Comparison of ENCODE assay signal across 8 cellular contexts in the genomic region with DNA sequence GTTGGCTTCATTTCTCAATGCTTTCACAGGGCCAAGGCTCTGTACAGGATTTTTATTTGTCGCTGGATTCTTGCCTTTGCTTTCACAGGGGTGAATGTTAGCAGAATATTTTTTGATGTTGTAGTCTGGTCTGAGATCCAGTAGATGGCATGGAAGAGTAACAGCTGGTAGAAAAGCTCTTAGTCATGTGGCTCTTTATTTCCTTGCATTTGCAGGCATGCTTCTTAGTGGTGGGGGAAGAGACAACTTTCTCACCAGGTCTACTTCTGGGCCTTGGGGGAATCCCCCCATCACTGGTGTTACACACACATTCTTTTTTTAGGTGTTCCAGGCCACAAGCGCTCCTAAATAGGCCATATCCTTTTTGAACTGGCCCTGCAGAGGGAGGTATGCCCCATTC. TPM values are rescaled to one million over a fixed set of nuclear protein-coding genes. Genes with fewer than 3 reads are reported as not detected.
DNase-seq lines count a peak whose midpoint lies in the region; ATAC-seq and TF ChIP-seq lines count a peak whose summit lies in the region.

No MANE protein-coding gene starts in this region.

- H3F3A ChIP-seq in OCI-LY1 (ENCODE audit: insufficient read depth, low read length), result no peaks in the 10 kb centered on the region

- TF ChIP-seq CTCF in GM10248 (IDR thresholded peaks at IDR 0.05; ENCODE audit: control extremely low read depth, extremely low read depth, low read depth, missing control alignments), result no peak
- TF ChIP-seq CTCF in H9 (conservative IDR thresholded peaks at IDR 0.05), result peak; percentile 61
- TF ChIP-seq CTCF in OCI-LY1 (IDR thresholded peaks at IDR 0.05; ENCODE audit: low read length), result peak; percentile 34; the same call in 1 of the 2 replicates
- no peak for TF ChIP-seq CTCF in coronary artery (IDR thresholded peaks at IDR 0.05)

- H3K4me3 ChIP-seq in OCI-LY1 (ENCODE audit: low read depth, low read length, poor library complexity, severe bottlenecking) (no peak overlapping the region), coronary artery (no peak overlapping the region)

- no CpG with 5 or more reads among the region's 2 CpGs for WGBS in H9 (ENCODE audit: extremely low coverage, insufficient read length, low lambda C conversion rate)

- H3K36me3 ChIP-seq in OCI-LY1 (ENCODE audit: insufficient read depth, low read length), result no peaks in the 10 kb centered on the region

- no peak overlapping the region for H3K27ac Mint-ChIP-seq in H9

- H3K18ac ChIP-seq in H9 (ENCODE audit: insufficient read length, low read depth, low read length), result no peak overlapping the region

- peaks cover 11 to 14% of the 10 kb centered on the region in 2 experiments for H3K4me1 Mint-ChIP-seq in H9

- CTCF ChIA-PET in GM10248 (lab: Yijun Ruan, JAX), result interaction anchor here (1.4 kb wide), 1 partner anchor 27 kb away, joined by 4 read pairs; no protein-coding TSS in a partner anchor

- no peak overlapping the region for H2BK15ac ChIP-seq in H9 (ENCODE audit: low read depth, low read length)

- no peaks in the 10 kb centered on the region for H3K9me3 Mint-ChIP-seq in H9

- no peak overlapping the region for H3K56ac ChIP-seq in H9 (ENCODE audit: insufficient read length, low read depth, low read length)

- H3K36me3 Mint-ChIP-seq in H9 (ENCODE audit: insufficient read depth in 1 of 3, low read depth in 3 of 3), result 0 out of 7 replicates have a peak, but pooled peaks cover 0 to 1% (median 0%) of the 10 kb centered on the region in 3 experiments

- no peak overlapping the region for H4K91ac ChIP-seq in H9 (ENCODE audit: insufficient read length, low read depth, low read length)

- no peak for ATAC-seq in GM21381 (IDR thresholded peaks at IDR 0.05; ENCODE audit: unreplicated experiment)

- H3K79me1 ChIP-seq in H9 (ENCODE audit: insufficient read depth, low read depth, low read length, poor library complexity, severe bottlenecking), result no peaks in the 10 kb centered on the region

- H2AK5ac ChIP-seq in H9 (ENCODE audit: insufficient read length, low read length), result no peak overlapping the region

- no peak overlapping the region for H4K5ac ChIP-seq in H9 (ENCODE audit: insufficient read length, low read depth, low read length)

- H3K27me3 ChIP-seq in H9 (ENCODE audit: insufficient read depth, low read length), result no peaks in the 10 kb centered on the region
- no peaks in the 10 kb centered on the region for H3K27me3 ChIP-seq in OCI-LY1 (ENCODE audit: insufficient read depth, low read length)

- no peak overlapping the region for H3K4ac ChIP-seq in H9 (ENCODE audit: low read depth, low read length)

- H3K4me3 Mint-ChIP-seq in H9, result no peak overlapping the region

- no peak overlapping the region for H2BK12ac ChIP-seq in H9 (ENCODE audit: insufficient read length, low read depth, low read length)

- no peak overlapping the region for H4K8ac ChIP-seq in H9 (replicated peaks; ENCODE audit: insufficient read length, low read depth, low read length)

- no peak overlapping the region for H2AFZ ChIP-seq in H9 (ENCODE audit: low read length)
- H2AFZ ChIP-seq in OCI-LY1 (ENCODE audit: low read length), result no peak overlapping the region

- no peak overlapping the region for H2BK20ac ChIP-seq in H9 (ENCODE audit: low read depth, low read length, poor library complexity, severe bottlenecking)

- no peak overlapping the region for H3T11ph ChIP-seq in H9 (ENCODE audit: low read length)

- H3K27ac ChIP-seq in H9 (ENCODE audit: insufficient read length, low read depth, low read length), result no peak overlapping the region
- H3K27ac ChIP-seq in OCI-LY1 (ENCODE audit: low read depth, low read length, poor library complexity, severe bottlenecking), result no peak overlapping the region
- H3K27ac ChIP-seq in coronary artery, result no peak overlapping the region

- no peak overlapping the region for H2BK5ac ChIP-seq in H9 (ENCODE audit: insufficient read length, low read length)

- H2BK120ac ChIP-seq in H9 (ENCODE audit: low read depth, low read length, poor library complexity, severe bottlenecking), result no peak overlapping the region

- H4K20me1 ChIP-seq in H9 (ENCODE audit: control insufficient read depth, insufficient read depth, insufficient read length), result no peaks in the 10 kb centered on the region
- H4K20me1 ChIP-seq in OCI-LY1 (ENCODE audit: insufficient read depth, low read length), result no peaks in the 10 kb centered on the region

- H3K9me3 ChIP-seq in H9 (ENCODE audit: control insufficient read depth, low read depth, low read length) (no peaks in the 10 kb centered on the region), OCI-LY1 (ENCODE audit: low read length) (no peaks in the 10 kb centered on the region)

- no peaks in the 10 kb centered on the region for H3K9me2 ChIP-seq in OCI-LY1 (ENCODE audit: low read depth, low read length)

- H3K4me1 ChIP-seq in H9 (ENCODE audit: insufficient read depth, low read length) (peaks cover 3% of the 10 kb centered on the region; the same call in 1 of the 2 replicates), OCI-LY1 (ENCODE audit: insufficient read depth, low read length, severe bottlenecking) (no peaks in the 10 kb centered on the region)

- H3K14ac ChIP-seq in H9 (ENCODE audit: insufficient read depth, low read length), result no peak overlapping the region

- POLR2A ChIA-PET in GM10248 (lab: Yijun Ruan, JAX), result no interaction called here

- H3K27me3 Mint-ChIP-seq in H9 (ENCODE audit: low read depth), result no peaks in the 10 kb centered on the region; the same call in 1 of the 2 replicates

- H3K23me2 ChIP-seq in H9 (ENCODE audit: insufficient read length, low read depth, low read length, poor library complexity, severe bottlenecking), result no peaks in the 10 kb centered on the region

- H3K9ac ChIP-seq in H9 (ENCODE audit: extremely low read depth, insufficient read length, low read length), result no peak overlapping the region
- H3K9ac ChIP-seq in OCI-LY1 (ENCODE audit: low read length), result no peak overlapping the region

- H3K4me2 ChIP-seq in H9 (ENCODE audit: insufficient read depth, insufficient read length, low read length) (no peak overlapping the region), OCI-LY1 (ENCODE audit: low read length) (no peak overlapping the region)

- DNase-seq in GM10248 (ENCODE audit: extremely low spot score), result peak; percentile 27
- peak; percentile 25 for DNase-seq in H9
- DNase-seq in iPS-NIHi7 (ENCODE audit: extremely low spot score), result peak; percentile 54
- DNase-seq in activated CD4-positive, alpha-beta T cell treated with anti-CD3 and anti-CD28 coated beads, Interleukin-2, amount 50 U/mL, for 1 hour, result no peak
- DNase-seq in NCI-H1930 (lab: John Stamatoyannopoulos, UW), result no peak
- DNase-seq in coronary artery (ENCODE audit: low spot score), result no peak

- no peak overlapping the region for H3K23ac ChIP-seq in H9 (ENCODE audit: insufficient read length, low read depth, low read length)

- H3K79me2 ChIP-seq in H9 (ENCODE audit: insufficient read depth, low read length) (no peaks in the 10 kb centered on the region), OCI-LY1 (ENCODE audit: insufficient read depth, low read length) (no peaks in the 10 kb centered on the region)

RNA-seq across cellular contexts. Expression of a gene that starts 58.2 kb away (rescaled TPM):
- 0.11 TPM in 1 of 2 replicates, not detected in the other for total RNA-seq in H9 (2021)

Comparison
In these comparisons a context has a peak if more than half of its experiments do, and no peak if none do; other contexts are left out.
1. DNase-seq: peak in GM10248 (single experiment), H9 (single experiment) and iPS-NIHi7 (single experiment); none in activated CD4-positive, alpha-beta T cell treated with anti-CD3 and anti-CD28 coated beads, Interleukin-2, amount 50 U/mL, for 1 hour (single experiment), NCI-H1930 (0 of 2) and coronary artery (single experiment).
2. CTCF ChIP-seq: peak in H9 (single experiment) and OCI-LY1 (single experiment); none in GM10248 (single experiment) and coronary artery (single experiment).